ENCODE assay signal across 1 cellular context in genomic region chr10:121043124-121043849, GRCh38.
TF ChIP-seq lines count a peak whose summit lies in the region.

No MANE protein-coding gene starts in this region.

TF ChIP-seq in HepG2, 621 proteins besides CTCF, POLR2A, EP300 and RAD21 (continued from another document and continues in another):
- no peak for TF ChIP-seq PRDM15 (CRISPR knock-in tag; IDR thresholded peaks at IDR 0.05)
- TF ChIP-seq ZNF747 (CRISPR knock-in tag; IDR thresholded peaks at IDR 0.05; ENCODE audit: borderline replicate concordance), result peak; percentile 45; the same call in 1 of the 2 replicates
- TF ChIP-seq STAT6 (CRISPR knock-in tag; IDR thresholded peaks at IDR 0.05; ENCODE audit: borderline replicate concordance), result peak; percentile 44; the same call in 1 of the 2 replicates
- TF ChIP-seq DPF2 (CRISPR knock-in tag; IDR thresholded peaks at IDR 0.05; ENCODE audit: borderline replicate concordance, low read depth), result peak; percentile 46; the same call in 1 of the 2 replicates
- TF ChIP-seq ELF3 (CRISPR knock-in tag; IDR thresholded peaks at IDR 0.05), result peak; percentile 65
- TF ChIP-seq KLF6 (CRISPR knock-in tag; IDR thresholded peaks at IDR 0.05), result peak; percentile 71; the same call in 1 of the 2 replicates
- TF ChIP-seq ZNF230 (CRISPR knock-in tag; IDR thresholded peaks at IDR 0.05), result peak; percentile 44; the same call in 1 of the 2 replicates
- no peak for TF ChIP-seq ZNF275 (CRISPR knock-in tag; IDR thresholded peaks at IDR 0.05; ENCODE audit: borderline replicate concordance)
- TF ChIP-seq NR2C2 (CRISPR knock-in tag; IDR thresholded peaks at IDR 0.05; ENCODE audit: borderline replicate concordance), result peak; percentile 31; the same call in 1 of the 2 replicates
- no peak for TF ChIP-seq ZNF382 (CRISPR knock-in tag; IDR thresholded peaks at IDR 0.05; ENCODE audit: borderline replicate concordance)
- no peak for TF ChIP-seq ZKSCAN1 (IDR thresholded peaks at IDR 0.05; ENCODE audit: low read length)
- TF ChIP-seq NFIB (CRISPR knock-in tag; IDR thresholded peaks at IDR 0.05; ENCODE audit: borderline replicate concordance), result no peak
- peak; percentile 23; the same call in 1 of the 2 replicates for TF ChIP-seq KDM4B (CRISPR knock-in tag; IDR thresholded peaks at IDR 0.05)
- 0 out of 2 replicates have a peak, but pooled peaks have one; percentile 65 for TF ChIP-seq ZNF691 (CRISPR knock-in tag; IDR thresholded peaks at IDR 0.05; ENCODE audit: borderline replicate concordance, low read depth)
- TF ChIP-seq FOXJ3 (CRISPR knock-in tag; IDR thresholded peaks at IDR 0.05; ENCODE audit: borderline replicate concordance), result peak; percentile 84; the same call in 1 of the 2 replicates
- peak; percentile 81 for TF ChIP-seq SOX13 (IDR thresholded peaks at IDR 0.05)
- peak in 1 of 2 experiments; percentile 96; a peak in 2 of 4 replicates for TF ChIP-seq SOX13 (CRISPR knock-in tag; conservative IDR thresholded peaks at IDR 0.05 in 1 of 2, IDR thresholded peaks at IDR 0.05 in 1 of 2)
- no peak for TF ChIP-seq PBX3 (CRISPR knock-in tag; IDR thresholded peaks at IDR 0.05; ENCODE audit: borderline replicate concordance)
- TF ChIP-seq ZNF318 (CRISPR knock-in tag; IDR thresholded peaks at IDR 0.05), result no peak
- peak; percentile 39; the same call in 1 of the 2 replicates for TF ChIP-seq RARA (CRISPR knock-in tag; IDR thresholded peaks at IDR 0.05)
- TF ChIP-seq PHF8 (CRISPR knock-in tag; IDR thresholded peaks at IDR 0.05), result no peak
- TF ChIP-seq PLSCR1 (CRISPR knock-in tag; IDR thresholded peaks at IDR 0.05; ENCODE audit: borderline replicate concordance), result no peak
- 0 out of 2 replicates have a peak, but pooled peaks have one; percentile 58 for TF ChIP-seq CCDC6 (CRISPR knock-in tag; IDR thresholded peaks at IDR 0.05)
- no peak for TF ChIP-seq ZNF124 (CRISPR knock-in tag; IDR thresholded peaks at IDR 0.05)
- TF ChIP-seq ARID3A (IDR thresholded peaks at IDR 0.05; ENCODE audit: low read depth, low read length), result peak; percentile 9; the same call in 1 of the 2 replicates
- peak; percentile 32; the same call in 1 of the 2 replicates for TF ChIP-seq ZFY (CRISPR knock-in tag; IDR thresholded peaks at IDR 0.05)
- no peak for TF ChIP-seq PAX8 (CRISPR knock-in tag; IDR thresholded peaks at IDR 0.05; ENCODE audit: borderline replicate concordance)
- peak; percentile 68 for TF ChIP-seq SKI (IDR thresholded peaks at IDR 0.05; ENCODE audit: partially characterized antibody)
- TF ChIP-seq ZNF614 (CRISPR knock-in tag; IDR thresholded peaks at IDR 0.05; ENCODE audit: borderline replicate concordance), result peak; percentile 58; the same call in 1 of the 2 replicates
- peak; percentile 68 for TF ChIP-seq RBFOX2 (IDR thresholded peaks at IDR 0.05; ENCODE audit: low read depth, low read length)
- peak in 1 of 2 experiments; percentile 82; a peak in 2 of 4 replicates for TF ChIP-seq ATF4 (CRISPR knock-in tag; IDR thresholded peaks at IDR 0.05)
- no peak for TF ChIP-seq ZKSCAN8 (CRISPR knock-in tag; IDR thresholded peaks at IDR 0.05; ENCODE audit: borderline replicate concordance)
- no peak for TF ChIP-seq GTF3A (CRISPR knock-in tag; conservative IDR thresholded peaks at IDR 0.05)
- 0 out of 2 replicates have a peak, but pooled peaks have one; percentile 51 for TF ChIP-seq ZNF766 (CRISPR knock-in tag; IDR thresholded peaks at IDR 0.05; ENCODE audit: borderline replicate concordance)
- TF ChIP-seq ETV5 (CRISPR knock-in tag; IDR thresholded peaks at IDR 0.05; ENCODE audit: borderline replicate concordance), result peak; percentile 60; the same call in 1 of the 2 replicates
